12 cellular contexts compared by ENCODE assay signal in genomic region chr15:68814596-68814995, GRCh38. TPM values are rescaled to one million over a fixed set of nuclear protein-coding genes. Genes with fewer than 3 reads are reported as not detected.
DNase-seq lines count a peak whose midpoint lies in the region; TF ChIP-seq lines count a peak whose summit lies in the region.
"Had no signal": no experiment of that assay in that cellular context is flagged by ENCODE, and none has a peak within 500 bp of the region (broad histone marks: within the 10 kb centered on the region; RNA-seq: fewer than 3 reads in every experiment).

No MANE protein-coding gene starts in this region.

- no peak for TF ChIP-seq RAD21 in SK-N-SH (IDR thresholded peaks at IDR 0.05; ENCODE audit: low read length)

- peaks cover 0 to 4% of the 10 kb centered on the region in 2 experiments for H3K36me3 ChIP-seq in SK-N-SH (replicated peaks in 1 of 2; ENCODE audit: control insufficient read depth in 1 of 2, insufficient read depth in 2 of 2, low read length in 1 of 2)

- H3K9me2 ChIP-seq in SK-N-SH = no peaks in the 10 kb centered on the region

- H4K20me1 ChIP-seq in SK-N-SH (ENCODE audit: insufficient read depth) = peaks cover 42% of the 10 kb centered on the region

- WGBS in SK-N-SH (ENCODE audit: low lambda C conversion rate) = 91% methylated on average over 6 of the region's 6 CpGs

- TF ChIP-seq CTCF in HL-60 (IDR thresholded peaks at IDR 0.05; ENCODE audit: insufficient read depth, low read length) (no peak), brain (conservative IDR thresholded peaks at IDR 0.05) (no peak), osteocyte (IDR thresholded peaks at IDR 0.05) (no peak), SK-N-SH (IDR thresholded peaks at IDR 0.05) (no peak)

- no peaks in the 10 kb centered on the region for H3K27me3 Mint-ChIP-seq in activated T-cell treated with anti-CD3 and anti-CD28 coated beads, Interleukin-2, amount 50 U/mL, for 24 hours
- peaks cover 9% of the 10 kb centered on the region for H3K27me3 Mint-ChIP-seq in brain
- no peaks in the 10 kb centered on the region for H3K27me3 Mint-ChIP-seq in osteocyte (ENCODE audit: unreplicated experiment)

- no peak overlapping the region for H2AFZ ChIP-seq in SK-N-SH (ENCODE audit: low read depth)

- H3K4me2 ChIP-seq in SK-N-SH = no peak overlapping the region

- H3K27ac Mint-ChIP-seq in activated T-cell treated with anti-CD3 and anti-CD28 coated beads, Interleukin-2, amount 50 U/mL, for 24 hours = peak overlapping the region; percentile 79
- H3K27ac Mint-ChIP-seq in brain = peak overlapping the region; percentile 17 to 100 (median 77)
- H3K27ac Mint-ChIP-seq in osteocyte (ENCODE audit: unreplicated experiment) = peak overlapping the region; percentile 38

- peaks cover 100% of the 10 kb centered on the region for H3K79me2 ChIP-seq in SK-N-SH (ENCODE audit: insufficient read depth)

- H3F3A ChIP-seq in SK-N-SH (replicated peaks; ENCODE audit: insufficient read depth) = peaks cover 2% of the 10 kb centered on the region

- POLR2A ChIA-PET in SK-N-SH (lab: Yijun Ruan, JAX) = no interaction called here

- H3K4me3 ChIP-seq in HL-60 (replicated peaks; ENCODE audit: insufficient read depth, low read length) (no peak overlapping the region), SK-N-SH (ENCODE audit: low read depth in 2 of 2, low read length in 1 of 2) (no peak overlapping the region)
- H3K4me3 ChIP-seq: A549 had no signal

- DNase-seq in activated T-cell treated with anti-CD3 and anti-CD28 coated beads, Interleukin-2, amount 50 U/mL, for 24 hours = no peak
- no peak for DNase-seq in activated T-cell treated with anti-CD3 and anti-CD28 coated beads for 4 hours
- DNase-seq in HL-60 (ENCODE audit: low read depth in 1 of 2, low spot score in 1 of 2) = no peak
- DNase-seq in osteocyte (ENCODE audit: extremely low spot score, unreplicated experiment) = no peak
- no peak for DNase-seq in stimulated activated CD4-positive, alpha-beta T cell treated with anti-CD3 and anti-CD28 coated beads, Interleukin-15, amount 100 ng/mL, for 24 hours
- no peak for DNase-seq in RKO (ENCODE audit: low spot score)
- no peak for DNase-seq in SK-N-SH
- DNase-seq: Caco-2; SIG-M5; stimulated activated CD4-positive, alpha-beta T cell treated with anti-CD3 and anti-CD28 coated beads, Interleukin-4, amount 100 ng/mL, for 4 hours had no signal

- no peaks in the 10 kb centered on the region for H3K27me3 ChIP-seq in HL-60 (ENCODE audit: insufficient read depth, poor library complexity, severe bottlenecking)
- no peaks in the 10 kb centered on the region for H3K27me3 ChIP-seq in SK-N-SH (ENCODE audit: insufficient read depth)

- H3K9me3 ChIP-seq in SK-N-SH = no peaks in the 10 kb centered on the region
- H3K9me3 ChIP-seq: A549, Caco-2 had no signal

- H3K9ac ChIP-seq in SK-N-SH = no peak overlapping the region

- H3K4me3 Mint-ChIP-seq in activated T-cell treated with anti-CD3 and anti-CD28 coated beads, Interleukin-2, amount 50 U/mL, for 24 hours = no peak overlapping the region
- peak overlapping the region in 4 of 5 experiments; percentile 71 to 99 (median 98) for H3K4me3 Mint-ChIP-seq in brain
- no peak overlapping the region for H3K4me3 Mint-ChIP-seq in osteocyte (ENCODE audit: unreplicated experiment)

- TF ChIP-seq EP300 in SK-N-SH (IDR thresholded peaks at IDR 0.05; ENCODE audit: borderline replicate concordance in 1 of 2, low read depth in 1 of 2, low read length in 1 of 2) = no peak

- H3K27ac ChIP-seq in HL-60 (replicated peaks) (peak overlapping the region; percentile 41), SK-N-SH (ENCODE audit: low read depth in 2 of 2, low read length in 1 of 2) (no peak overlapping the region)
- H3K27ac ChIP-seq: A549 had no signal

- CTCF ChIA-PET in SK-N-SH (lab: Yijun Ruan, JAX) = interaction anchor here (0.6 to 1.7 kb wide), 4 partner anchors 9 to 260 kb away, joined by 3 to 4 read pairs (median 3); no protein-coding TSS in a partner anchor

- peaks cover 76% of the 10 kb centered on the region for H3K36me3 Mint-ChIP-seq in activated T-cell treated with anti-CD3 and anti-CD28 coated beads, Interleukin-2, amount 50 U/mL, for 24 hours (ENCODE audit: low read depth)
- H3K36me3 Mint-ChIP-seq in brain (peaks cover 45% of the 10 kb centered on the region), osteocyte (ENCODE audit: unreplicated experiment) (peaks cover 8% of the 10 kb centered on the region)

- peaks cover 10 to 42% of the 10 kb centered on the region in 2 experiments; a peak in 3 of 4 replicates for H3K4me1 ChIP-seq in SK-N-SH (ENCODE audit: control insufficient read depth in 1 of 2, insufficient read depth in 2 of 2, low read depth in 1 of 2, low read length in 1 of 2)

- H3K9me3 Mint-ChIP-seq in activated T-cell treated with anti-CD3 and anti-CD28 coated beads, Interleukin-2, amount 50 U/mL, for 24 hours = no peaks in the 10 kb centered on the region
- peaks cover 0 to 4% (median 0%) of the 10 kb centered on the region in 5 experiments for H3K9me3 Mint-ChIP-seq in brain
- no peaks in the 10 kb centered on the region for H3K9me3 Mint-ChIP-seq in osteocyte (ENCODE audit: unreplicated experiment)

- peaks cover 73% of the 10 kb centered on the region for H3K4me1 Mint-ChIP-seq in activated T-cell treated with anti-CD3 and anti-CD28 coated beads, Interleukin-2, amount 50 U/mL, for 24 hours (ENCODE audit: low read depth)
- H3K4me1 Mint-ChIP-seq in brain (peaks cover 78% of the 10 kb centered on the region), osteocyte (ENCODE audit: unreplicated experiment) (peaks cover 63% of the 10 kb centered on the region)

TF ChIP-seq in SK-N-SH, 30 proteins besides CTCF, POLR2A, EP300 and RAD21:
- TF ChIP-seq SMC3 (IDR thresholded peaks at IDR 0.05; ENCODE audit: low read depth, low read length) (no peak), RFX5 (IDR thresholded peaks at IDR 0.05; ENCODE audit: low read length) (no peak), MXI1 (IDR thresholded peaks at IDR 0.05; ENCODE audit: low read depth, low read length) (no peak), FOSL2 (IDR thresholded peaks at IDR 0.05; ENCODE audit: borderline replicate concordance, low read depth) (no peak), JUND (IDR thresholded peaks at IDR 0.05) (no peak), GATA2 (CRISPR knock-in tag; IDR thresholded peaks at IDR 0.05) (no peak), EZH2phosphoT487 (IDR thresholded peaks at IDR 0.05; ENCODE audit: borderline replicate concordance, low read depth) (no peak), ELF1 (IDR thresholded peaks at IDR 0.05) (no peak)
TF ChIP-seq in SK-N-SH: peak in this region for 0.

RNA-seq across cellular contexts. Expression of gene ANP32A, which starts 6.1 kb away (rescaled TPM):
- 214 TPM for polyA plus RNA-seq in brain (ENCODE audit: insufficient read depth, low read depth, low replicate concordance)
- 155 and 159 TPM in 2 replicates for total RNA-seq in osteocyte
- 58.4 and 61.7 TPM in 2 replicates for polyA plus RNA-seq in SK-N-SH (2012; rRNA removed)
- 78.1 and 80.4 TPM in 2 replicates for polyA plus RNA-seq in SK-N-SH (2012; cell fraction: cytosol; rRNA removed)
- polyA plus RNA-seq in SK-N-SH (2012; cell fraction: nucleus; rRNA removed) = 24.1 and 31.7 TPM in 2 replicates

Comparison
In these comparisons a context has a peak if more than half of its experiments do, and no peak if none do; other contexts are left out.
1. H3K4me3 Mint-ChIP-seq: peak in brain (4 of 5); none in activated T-cell treated with anti-CD3 and anti-CD28 coated beads, Interleukin-2, amount 50 U/mL, for 24 hours (single experiment) and osteocyte (single experiment).
2. Peak in every context shown above with its lines, with median percentiles within 50 percentile points of each other: H3K27ac Mint-ChIP-seq.